Comparison of ENCODE assay signal across 18 cellular contexts in genomic region chr4:171601091-171601490, GRCh38.
DNase-seq lines count a peak whose midpoint lies in the region; ATAC-seq and FAIRE-seq lines count a peak whose summit lies in the region.
"Had no signal": no experiment of that assay in that cellular context is flagged by ENCODE, and none has a peak within 500 bp of the region (broad histone marks: within the 10 kb centered on the region; RNA-seq: fewer than 3 reads in every experiment).

No MANE protein-coding gene starts in this region.

- peak; percentile 23 for FAIRE-seq in HTR-8/SVneo (lab: Jason Lieb, UNC)
- FAIRE-seq: GM12878, GM19239 had no signal

- no peak for DNase-seq in HTR-8/SVneo (ENCODE audit: insufficient read length, low spot score)
- peak; percentile 24 for DNase-seq in glomerular visceral epithelial cell (ENCODE audit: extremely low spot score)
- DNase-seq in renal cortical epithelial cell (ENCODE audit: low read depth): peak; percentile 38
- DNase-seq in NCI-H2029 (lab: John Stamatoyannopoulos, UW): no peak
- no peak for DNase-seq in Ammon's horn (ENCODE audit: low spot score)
- DNase-seq: Caco-2; CD4-positive, CD25-positive, alpha-beta regulatory T cell; CD8-positive, alpha-beta T cell; DMS 273 treated with DMSO at 0.1 percent for 48 hours; DMS79; EL; GDM1; H9 had no signal

- ATAC-seq in GM21723 (IDR thresholded peaks at IDR 0.05; ENCODE audit: unreplicated experiment): no peak
- ATAC-seq: CD8-positive, alpha-beta T cell; GM12878; GM23338; HCT116 had no signal

Comparison
In these comparisons a context has a peak if more than half of its experiments do, and no peak if none do; other contexts are left out.
1. DNase-seq: peak in glomerular visceral epithelial cell (single experiment) and renal cortical epithelial cell (single experiment); none in HTR-8/SVneo (single experiment), NCI-H2029 (single experiment) and Ammon's horn (single experiment).